1 cellular context compared by ENCODE assay signal in the genomic region with DNA sequence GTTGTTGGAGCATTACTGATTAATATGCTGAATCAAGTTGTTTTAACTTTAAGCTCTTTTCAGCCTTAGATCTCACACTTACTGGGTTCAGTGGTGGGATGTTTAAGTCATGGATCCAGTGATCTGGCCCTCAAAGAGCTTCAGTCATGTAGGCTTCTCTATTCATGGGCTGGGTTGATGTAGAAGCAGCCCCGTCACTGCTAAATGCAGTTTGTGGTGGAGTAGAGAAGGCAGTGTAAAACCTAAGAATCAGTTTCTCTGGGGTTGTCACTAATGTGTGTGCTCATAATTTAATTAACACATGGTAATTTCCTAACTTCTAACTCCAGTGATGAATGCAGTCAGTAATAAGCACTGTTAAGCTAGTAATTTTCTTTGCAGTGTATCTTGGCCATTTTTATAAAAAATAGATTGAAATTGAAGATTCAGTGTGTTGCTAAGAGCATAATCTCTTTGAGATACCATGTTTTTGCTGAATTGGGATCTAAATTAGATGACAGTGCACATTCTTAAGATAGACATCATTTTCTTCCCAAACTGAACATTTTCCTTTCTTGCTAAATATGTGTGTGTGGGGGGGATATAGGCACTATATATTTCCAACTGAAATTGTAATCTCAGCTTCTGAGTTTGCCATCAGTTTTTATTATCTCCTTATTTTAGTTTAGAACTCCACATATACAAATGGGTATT.
TF ChIP-seq lines count a peak whose summit lies in the region.

No MANE protein-coding gene starts in this region.

TF ChIP-seq in GM12878, 131 proteins besides CTCF, POLR2A, EP300 and RAD21:
- TF ChIP-seq HCFC1 (IDR thresholded peaks at IDR 0.05; ENCODE audit: low read length) (no peak), RELA (IDR thresholded peaks at IDR 0.05; ENCODE audit: borderline replicate concordance, partially characterized antibody) (no peak), CHD2 (IDR thresholded peaks at IDR 0.05; ENCODE audit: borderline replicate concordance, low read depth, low read length) (no peak), SMARCA5 (IDR thresholded peaks at IDR 0.05) (no peak), TCF12 (IDR thresholded peaks at IDR 0.05; ENCODE audit: low read depth, low read length) (no peak), MYC (IDR thresholded peaks at IDR 0.05; ENCODE audit: insufficient read depth, insufficient read length, insufficient replicate concordance, low read length, severe bottlenecking) (no peak), RAD51 (IDR thresholded peaks at IDR 0.05) (no peak), RB1 (IDR thresholded peaks at IDR 0.05; ENCODE audit: borderline replicate concordance) (no peak), JUNB (IDR thresholded peaks at IDR 0.05) (no peak), PAX5 (IDR thresholded peaks at IDR 0.05; ENCODE audit: borderline replicate concordance, low read depth, low read length) (no peak), NR2C1 (IDR thresholded peaks at IDR 0.05) (no peak), HDAC2 (IDR thresholded peaks at IDR 0.05) (no peak), KDM1A (IDR thresholded peaks at IDR 0.05; ENCODE audit: borderline replicate concordance) (no peak), ZSCAN29 (IDR thresholded peaks at IDR 0.05) (no peak)
- TF ChIP-seq, protein P1, sequence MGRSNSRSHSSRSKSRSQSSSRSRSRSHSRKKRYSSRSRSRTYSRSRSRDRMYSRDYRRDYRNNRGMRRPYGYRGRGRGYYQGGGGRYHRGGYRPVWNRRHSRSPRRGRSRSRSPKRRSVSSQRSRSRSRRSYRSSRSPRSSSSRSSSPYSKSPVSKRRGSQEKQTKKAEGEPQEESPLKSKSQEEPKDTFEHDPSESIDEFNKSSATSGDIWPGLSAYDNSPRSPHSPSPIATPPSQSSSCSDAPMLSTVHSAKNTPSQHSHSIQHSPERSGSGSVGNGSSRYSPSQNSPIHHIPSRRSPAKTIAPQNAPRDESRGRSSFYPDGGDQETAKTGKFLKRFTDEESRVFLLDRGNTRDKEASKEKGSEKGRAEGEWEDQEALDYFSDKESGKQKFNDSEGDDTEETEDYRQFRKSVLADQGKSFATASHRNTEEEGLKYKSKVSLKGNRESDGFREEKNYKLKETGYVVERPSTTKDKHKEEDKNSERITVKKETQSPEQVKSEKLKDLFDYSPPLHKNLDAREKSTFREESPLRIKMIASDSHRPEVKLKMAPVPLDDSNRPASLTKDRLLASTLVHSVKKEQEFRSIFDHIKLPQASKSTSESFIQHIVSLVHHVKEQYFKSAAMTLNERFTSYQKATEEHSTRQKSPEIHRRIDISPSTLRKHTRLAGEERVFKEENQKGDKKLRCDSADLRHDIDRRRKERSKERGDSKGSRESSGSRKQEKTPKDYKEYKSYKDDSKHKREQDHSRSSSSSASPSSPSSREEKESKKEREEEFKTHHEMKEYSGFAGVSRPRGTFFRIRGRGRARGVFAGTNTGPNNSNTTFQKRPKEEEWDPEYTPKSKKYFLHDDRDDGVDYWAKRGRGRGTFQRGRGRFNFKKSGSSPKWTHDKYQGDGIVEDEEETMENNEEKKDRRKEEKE (IDR thresholded peaks at IDR 0.05) = no peak
- TF ChIP-seq, protein P2, sequence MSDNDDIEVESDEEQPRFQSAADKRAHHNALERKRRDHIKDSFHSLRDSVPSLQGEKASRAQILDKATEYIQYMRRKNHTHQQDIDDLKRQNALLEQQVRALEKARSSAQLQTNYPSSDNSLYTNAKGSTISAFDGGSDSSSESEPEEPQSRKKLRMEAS (IDR thresholded peaks at IDR 0.05; ENCODE audit: low read depth, low read length) = no peak
- TF ChIP-seq, protein P3, sequence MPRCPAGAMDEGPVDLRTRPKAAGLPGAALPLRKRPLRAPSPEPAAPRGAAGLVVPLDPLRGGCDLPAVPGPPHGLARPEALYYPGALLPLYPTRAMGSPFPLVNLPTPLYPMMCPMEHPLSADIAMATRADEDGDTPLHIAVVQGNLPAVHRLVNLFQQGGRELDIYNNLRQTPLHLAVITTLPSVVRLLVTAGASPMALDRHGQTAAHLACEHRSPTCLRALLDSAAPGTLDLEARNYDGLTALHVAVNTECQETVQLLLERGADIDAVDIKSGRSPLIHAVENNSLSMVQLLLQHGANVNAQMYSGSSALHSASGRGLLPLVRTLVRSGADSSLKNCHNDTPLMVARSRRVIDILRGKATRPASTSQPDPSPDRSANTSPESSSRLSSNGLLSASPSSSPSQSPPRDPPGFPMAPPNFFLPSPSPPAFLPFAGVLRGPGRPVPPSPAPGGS (IDR thresholded peaks at IDR 0.05; ENCODE audit: borderline replicate concordance, insufficient read depth, low read depth, low read length, poor library complexity, severe bottlenecking) = no peak
